Comparison of ENCODE assay signal across 17 cellular contexts in genomic region chr1:177286396-177286795, GRCh38.
"Had no signal": no experiment of that assay in that cellular context is flagged by ENCODE, and none has a peak within 500 bp of the region (broad histone marks: within the 10 kb centered on the region; RNA-seq: fewer than 3 reads in every experiment).

No MANE protein-coding gene starts in this region.

- H3K27ac ChIP-seq: foreskin keratinocyte, sigmoid colon, thyroid gland, uterus had no signal

- H3K4me3 ChIP-seq: sigmoid colon, thyroid gland, uterus had no signal

- H3K27ac Mint-ChIP-seq: activated B cell treated with CpG ODN at 0.5 μM for 24 hours; activated CD4-positive, alpha-beta T cell treated with anti-CD3 and anti-CD28 coated beads, Interleukin-2, amount 10 ng/mL, durations not matched to agents 24 days and 14 days; activated CD8-positive, alpha-beta T cell treated with anti-CD3 and anti-CD28 coated beads, Interleukin-2, amount 10 ng/mL, durations not matched to agents 7 days and 5 days; activated naive CD8-positive, alpha-beta T cell treated with anti-CD3 and anti-CD28 coated beads for 36 hours; activated T-cell treated with anti-CD3 and anti-CD28 coated beads, Interleukin-2, amount 50 U/mL, for 72 hours; endodermal cell; stimulated activated effector memory CD8-positive, alpha-beta T cell treated with anti-CD3 and anti-CD28 coated beads, Interleukin-12 subunit alpha, Interleukin-12 subunit beta, amount 100 ng/mL, for 72 hours had no signal

- H3K4me3 Mint-ChIP-seq: activated B cell treated with CpG ODN at 0.5 μM for 24 hours; activated CD4-positive, alpha-beta T cell treated with anti-CD3 and anti-CD28 coated beads, Interleukin-2, amount 10 ng/mL, durations not matched to agents 24 days and 14 days; activated CD8-positive, alpha-beta T cell treated with anti-CD3 and anti-CD28 coated beads, Interleukin-2, amount 10 ng/mL, durations not matched to agents 7 days and 5 days; activated naive CD8-positive, alpha-beta T cell treated with anti-CD3 and anti-CD28 coated beads for 36 hours; activated T-cell treated with anti-CD3 and anti-CD28 coated beads, Interleukin-2, amount 50 U/mL, for 72 hours; endodermal cell; stimulated activated effector memory CD8-positive, alpha-beta T cell treated with anti-CD3 and anti-CD28 coated beads, Interleukin-12 subunit alpha, Interleukin-12 subunit beta, amount 100 ng/mL, for 72 hours had no signal

- H3K27me3 ChIP-seq: foreskin keratinocyte, sigmoid colon, thyroid gland, uterus had no signal

- H3K4me1 ChIP-seq: sigmoid colon, thyroid gland, uterus had no signal

- DNase-seq: activated B cell treated with CpG ODN at 0.5 μM for 24 hours; activated CD4-positive, alpha-beta T cell treated with anti-CD3 and anti-CD28 coated beads, Interleukin-2, amount 10 ng/mL, durations not matched to agents 24 days and 14 days; activated CD8-positive, alpha-beta memory T cell treated with anti-CD3 and anti-CD28 coated beads, Interleukin-2, amount 50 U/mL, for 4 hours; activated CD8-positive, alpha-beta T cell treated with anti-CD3 and anti-CD28 coated beads, Interleukin-2, amount 10 ng/mL, durations not matched to agents 7 days and 5 days; activated gamma-delta T cell treated with Interleukin-2 at 50 U/mL for 16 hours; activated naive CD8-positive, alpha-beta T cell treated with anti-CD3 and anti-CD28 coated beads for 36 hours; activated T-cell treated with anti-CD3 and anti-CD28 coated beads, Interleukin-2, amount 50 U/mL, for 72 hours; endodermal cell; foreskin keratinocyte; kidney glomerular epithelial cell; sigmoid colon; stimulated activated CD4-positive, alpha-beta T cell treated with anti-CD3 and anti-CD28 coated beads, Interleukin-12 subunit alpha, Interleukin-12 subunit beta, amount 100 ng/mL, for 4 hours; stimulated activated CD4-positive, alpha-beta T cell treated with anti-CD3 and anti-CD28 coated beads, Interleukin-2, amount 100 ng/mL, for 24 hours; SW 1271; thyroid gland; uterus had no signal

- H3K9me3 ChIP-seq: sigmoid colon, thyroid gland, uterus had no signal

- H3K27me3 Mint-ChIP-seq: activated B cell treated with CpG ODN at 0.5 μM for 24 hours; activated CD4-positive, alpha-beta T cell treated with anti-CD3 and anti-CD28 coated beads, Interleukin-2, amount 10 ng/mL, durations not matched to agents 24 days and 14 days; activated naive CD8-positive, alpha-beta T cell treated with anti-CD3 and anti-CD28 coated beads for 36 hours had no signal

- H3K36me3 ChIP-seq: sigmoid colon, thyroid gland, uterus had no signal

- ATAC-seq: activated CD8-positive, alpha-beta T cell treated with anti-CD3 and anti-CD28 coated beads, Interleukin-2, amount 10 ng/mL, durations not matched to agents 7 days and 5 days; activated T-cell treated with anti-CD3 and anti-CD28 coated beads, Interleukin-2, amount 50 U/mL, for 72 hours; foreskin keratinocyte; stimulated activated effector memory CD8-positive, alpha-beta T cell treated with anti-CD3 and anti-CD28 coated beads, Interleukin-12 subunit alpha, Interleukin-12 subunit beta, amount 100 ng/mL, for 72 hours had no signal

- H3K9me3 Mint-ChIP-seq: activated B cell treated with CpG ODN at 0.5 μM for 24 hours; activated CD4-positive, alpha-beta T cell treated with anti-CD3 and anti-CD28 coated beads, Interleukin-2, amount 10 ng/mL, durations not matched to agents 24 days and 14 days; endodermal cell had no signal

- H3K4me1 Mint-ChIP-seq: activated B cell treated with CpG ODN at 0.5 μM for 24 hours; activated CD4-positive, alpha-beta T cell treated with anti-CD3 and anti-CD28 coated beads, Interleukin-2, amount 10 ng/mL, durations not matched to agents 24 days and 14 days; activated naive CD8-positive, alpha-beta T cell treated with anti-CD3 and anti-CD28 coated beads for 36 hours; stimulated activated effector memory CD8-positive, alpha-beta T cell treated with anti-CD3 and anti-CD28 coated beads, Interleukin-12 subunit alpha, Interleukin-12 subunit beta, amount 100 ng/mL, for 72 hours had no signal

- H3K36me3 Mint-ChIP-seq: activated naive CD8-positive, alpha-beta T cell treated with anti-CD3 and anti-CD28 coated beads for 36 hours; stimulated activated effector memory CD8-positive, alpha-beta T cell treated with anti-CD3 and anti-CD28 coated beads, Interleukin-12 subunit alpha, Interleukin-12 subunit beta, amount 100 ng/mL, for 72 hours had no signal
